In genomic region chr9:89473762-89474469, GRCh38 we compare ENCODE assay signal across 1 cellular context.
TF ChIP-seq lines count a peak whose summit lies in the region.

No MANE protein-coding gene starts in this region.

TF ChIP-seq in IMR-90, 13 proteins besides CTCF, POLR2A, EP300 and RAD21:
- TF ChIP-seq SMC3 (IDR thresholded peaks at IDR 0.05; ENCODE audit: low read depth, low read length) (no peak), MAFK (IDR thresholded peaks at IDR 0.05; ENCODE audit: low read depth, low read length) (no peak), FOS (IDR thresholded peaks at IDR 0.05; ENCODE audit: low read depth, low read length) (peak; percentile 85), RFX5 (IDR thresholded peaks at IDR 0.05; ENCODE audit: low read depth, low read length) (no peak), BHLHE40 (IDR thresholded peaks at IDR 0.05; ENCODE audit: low read depth, low read length) (no peak), MAZ (IDR thresholded peaks at IDR 0.05; ENCODE audit: borderline replicate concordance, low read depth, low read length) (no peak; the same call in 1 of the 2 replicates), MXI1 (IDR thresholded peaks at IDR 0.05; ENCODE audit: borderline replicate concordance, low read depth, low read length) (no peak), ELK1 (IDR thresholded peaks at IDR 0.05; ENCODE audit: borderline replicate concordance, low read depth, low read length) (no peak), USF2 (IDR thresholded peaks at IDR 0.05; ENCODE audit: low read depth, low read length) (no peak), CEBPB (IDR thresholded peaks at IDR 0.05; ENCODE audit: low read depth, low read length) (peak; percentile 71), NFE2L2 (IDR thresholded peaks at IDR 0.05; ENCODE audit: low read depth, low read length) (no peak), RCOR1 (IDR thresholded peaks at IDR 0.05; ENCODE audit: insufficient replicate concordance, low read length) (no peak), CHD1 (IDR thresholded peaks at IDR 0.05; ENCODE audit: low read depth, low read length) (no peak)
